10 cellular contexts compared by ENCODE assay signal in the genomic region with DNA sequence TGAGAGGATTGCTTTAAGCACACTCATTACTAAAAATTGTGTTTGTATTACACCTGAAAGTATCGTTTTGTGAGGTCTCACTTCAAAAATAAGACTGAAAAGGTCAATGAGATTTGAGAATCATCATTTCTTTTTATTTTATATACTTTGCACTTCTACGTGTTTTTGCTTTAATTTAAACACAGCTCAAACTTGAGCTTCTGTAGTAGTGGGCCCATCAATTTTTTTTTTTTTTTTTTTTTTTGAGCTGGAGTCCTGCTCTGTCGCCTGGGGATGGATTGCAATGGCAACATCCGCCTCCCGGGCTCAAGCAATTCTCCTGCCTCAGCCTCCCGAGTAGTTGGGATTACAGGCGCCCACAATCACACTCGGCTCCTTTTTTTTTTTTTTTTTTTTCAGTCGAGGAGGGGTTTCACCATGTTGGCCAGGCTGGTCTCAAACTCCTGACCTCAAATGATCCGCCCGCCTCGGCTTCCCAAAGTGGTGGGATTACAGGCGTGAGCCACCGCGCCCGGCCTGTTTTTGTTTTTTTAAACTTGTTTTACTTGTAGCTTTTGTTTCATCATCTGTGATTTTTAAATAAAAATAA. TPM values are rescaled to one million over a fixed set of nuclear protein-coding genes. Genes with fewer than 3 reads are reported as not detected.
A peak's percentile ranks its signal among the peaks of the same experiment; 100 is the strongest.
DNase-seq lines count a peak whose midpoint lies in the region; ATAC-seq and TF ChIP-seq lines count a peak whose summit lies in the region.
"Had no signal": no experiment of that assay in that cellular context is flagged by ENCODE, and none has a peak within 500 bp of the region (broad histone marks: within the 10 kb centered on the region; RNA-seq: fewer than 3 reads in every experiment).

No MANE protein-coding gene starts in this region.

- in situ Hi-C loops in gastrocnemius medialis (cut with MboI; ENCODE audit: low sequenced_read_pairs in 4 of 4) = loop anchor here in 3 of 4 donors (10.0 to 25.0 kb wide), 3 partner anchors 185 to 573 kb away; partner anchors contain the start of gene TET2 (in 2 of the 3)

- H3K36me3 ChIP-seq in A673 (ENCODE audit: insufficient read depth, low read length, poor library complexity, severe bottlenecking) (no peaks in the 10 kb centered on the region), gastrocnemius medialis (no peaks in the 10 kb centered on the region), tibial nerve (no peaks in the 10 kb centered on the region)

- H3K27ac Mint-ChIP-seq in T-helper 17 cell = peak overlapping the region; percentile 96
- H3K27ac Mint-ChIP-seq in glutamatergic neuron (ENCODE audit: unreplicated experiment) = no peak overlapping the region
- H3K27ac Mint-ChIP-seq in CD14-positive monocyte = no peak overlapping the region

- 73 to 81% methylated on average over 16 of the region's 16 CpGs for WGBS in tibial nerve, 2 donors

- DNase-seq in A673 (ENCODE audit: low spot score) (peak; percentile 13), GM12864 (ENCODE audit: low read depth) (no peak), T-helper 17 cell (no peak), glutamatergic neuron (no peak), gastrocnemius medialis (no peak), NCI-H1930 (lab: John Stamatoyannopoulos, UW) (no peak), tibial nerve (ENCODE audit: low spot score in 2 of 2) (no peak), CD14-positive monocyte (ENCODE audit: low spot score) (no peak)
- DNase-seq: activated CD4-positive, alpha-beta T cell treated with anti-CD3 and anti-CD28 coated beads for 48 hours; NCI-H524 treated with DMSO at 0.1 percent for 48 hours had no signal

- POLR2A ChIA-PET in A673 (lab: Charles Lee; ENCODE audit: low non-redundant PET) = interaction anchor here (0.6 kb wide), 1 partner anchor 204 kb away, joined by 4 read pairs; no protein-coding TSS in a partner anchor

- H3K27me3 Mint-ChIP-seq in T-helper 17 cell (no peaks in the 10 kb centered on the region), glutamatergic neuron (ENCODE audit: unreplicated experiment) (no peaks in the 10 kb centered on the region), CD14-positive monocyte (ENCODE audit: low read depth in 3 of 3) (no peaks in the 10 kb centered on the region)

- TF ChIP-seq EP300 in tibial nerve (IDR thresholded peaks at IDR 0.05) = no peak

- CTCF ChIA-PET in A673 (lab: Charles Lee) = interaction anchor here (0.6 kb wide), 1 partner anchor 8 kb away, joined by 7 read pairs; no protein-coding TSS in a partner anchor

- no peak for ATAC-seq in T-helper 17 cell
- ATAC-seq in gastrocnemius medialis = no peak

- H3K4me1 ChIP-seq in A673 (ENCODE audit: insufficient read depth, low read length, poor library complexity, severe bottlenecking) = peaks cover 31% of the 10 kb centered on the region
- H3K4me1 ChIP-seq in gastrocnemius medialis = peaks cover 29 to 43% of the 10 kb centered on the region in 2 donors
- H3K4me1 ChIP-seq in tibial nerve = peaks cover 0 to 28% (median 12%) of the 10 kb centered on the region in 4 donors

- peak overlapping the region; percentile 29 for H3K27ac ChIP-seq in A673 (ENCODE audit: low read depth, low read length, poor library complexity, severe bottlenecking)
- H3K27ac ChIP-seq in gastrocnemius medialis = no peak overlapping the region
- H3K27ac ChIP-seq in tibial nerve = no peak overlapping the region

- no peaks in the 10 kb centered on the region for H3K9me3 ChIP-seq in A673 (ENCODE audit: low read depth, low read length, poor library complexity, severe bottlenecking)
- no peaks in the 10 kb centered on the region for H3K9me3 ChIP-seq in T-helper 17 cell (ENCODE audit: control insufficient read depth, low read length, poor library complexity, severe bottlenecking)
- no peaks in the 10 kb centered on the region for H3K9me3 ChIP-seq in gastrocnemius medialis
- no peaks in the 10 kb centered on the region for H3K9me3 ChIP-seq in tibial nerve

- H3K4me3 ChIP-seq in A673 (ENCODE audit: low read depth, low read length, poor library complexity, severe bottlenecking) (peak overlapping the region; percentile 75), GM12864 (ENCODE audit: low read depth, low read length) (peak overlapping the region; percentile 91; the same call in 1 of the 2 replicates), gastrocnemius medialis (peak overlapping the region in 1 of 4 donors; percentile 98), tibial nerve (no peak overlapping the region)

- H3K9me3 Mint-ChIP-seq in glutamatergic neuron (ENCODE audit: unreplicated experiment) (peaks cover 2% of the 10 kb centered on the region), CD14-positive monocyte (no peaks in the 10 kb centered on the region)

- H3K27me3 ChIP-seq in A673 (replicated peaks; ENCODE audit: insufficient read depth, low read depth, low read length, poor library complexity) = no peaks in the 10 kb centered on the region
- no peaks in the 10 kb centered on the region for H3K27me3 ChIP-seq in gastrocnemius medialis
- no peaks in the 10 kb centered on the region for H3K27me3 ChIP-seq in tibial nerve

- no TSS peak for BruUV-seq in A673 (replicated peaks; lab: Mats Ljungman, UMichigan)

- TF ChIP-seq POLR2A in gastrocnemius medialis (IDR thresholded peaks at IDR 0.05) (no peak), tibial nerve (IDR thresholded peaks at IDR 0.05) (no peak)

- H3K4me3 Mint-ChIP-seq in T-helper 17 cell = peak overlapping the region; percentile 99
- H3K4me3 Mint-ChIP-seq in glutamatergic neuron (ENCODE audit: unreplicated experiment) = peak overlapping the region; percentile 90
- H3K4me3 Mint-ChIP-seq in CD14-positive monocyte = no peak overlapping the region

- TF ChIP-seq CTCF in A673 (conservative IDR thresholded peaks at IDR 0.05; ENCODE audit: low read depth, low read length) (no peak), GM12864 (IDR thresholded peaks at IDR 0.05; ENCODE audit: low read depth, low read length, missing control alignments) (no peak), glutamatergic neuron (IDR thresholded peaks at IDR 0.05; ENCODE audit: partially characterized antibody, unreplicated experiment) (no peak), gastrocnemius medialis (IDR thresholded peaks at IDR 0.05 in 4 of 5, conservative IDR thresholded peaks at IDR 0.05 in 1 of 5) (no peak), tibial nerve (IDR thresholded peaks at IDR 0.05) (no peak), CD14-positive monocyte (IDR thresholded peaks at IDR 0.05) (no peak)

- H3K36me3 Mint-ChIP-seq in T-helper 17 cell (ENCODE audit: low read depth) (peaks cover 3% of the 10 kb centered on the region), glutamatergic neuron (ENCODE audit: unreplicated experiment) (no peaks in the 10 kb centered on the region), CD14-positive monocyte (no peaks in the 10 kb centered on the region)

- H3K4me1 Mint-ChIP-seq in T-helper 17 cell = peaks cover 28% of the 10 kb centered on the region
- peaks cover 17% of the 10 kb centered on the region for H3K4me1 Mint-ChIP-seq in glutamatergic neuron (ENCODE audit: low read depth, unreplicated experiment)
- H3K4me1 Mint-ChIP-seq in CD14-positive monocyte = peaks cover 30% of the 10 kb centered on the region

- intact Hi-C loops in A673 (cut with micrococcal nuclease; ENCODE audit: unreplicated experiment) = loop anchor here (5.0 to 10.0 kb wide), 2 partner anchors 485 to 1713 kb away; no protein-coding TSS in a partner anchor
- intact Hi-C loops in gastrocnemius medialis (cut with DNase I; ENCODE audit: low total_unique reads) = no loop called here
- intact Hi-C loops in CD14-positive monocyte (cut with micrococcal nuclease) = no loop called here

RNA-seq across cellular contexts. Expression of gene GSTCD, which starts 1.5 kb away (rescaled TPM):
- total RNA-seq in A673 (2021) (25.0 and 29.0 TPM in 2 replicates), T-helper 17 cell (1 to 10 TPM; 5.1 to 5.7 TPM), glutamatergic neuron (ENCODE audit: unreplicated experiment) (13.9 TPM), gastrocnemius medialis (10 to 100 TPM in 1 of 4 donors, 1 to 10 TPM in 3; 1.8 to 15.0 (median 5.6) TPM), tibial nerve (10 to 100 TPM; 11.6 to 23.4 (median 13.7) TPM)
- polyA plus RNA-seq in CD14-positive monocyte = 1 to 10 TPM in 1 of 2 donors, under 1 TPM in 1; 0.93 to 1.5 TPM

RNA-seq across cellular contexts. Expression of gene INTS12, which starts 1.6 kb away (rescaled TPM):
- total RNA-seq in A673 (2021) (28.3 and 30.2 TPM in 2 replicates), T-helper 17 cell (10 to 100 TPM; 16.7 to 20.2 TPM), glutamatergic neuron (ENCODE audit: unreplicated experiment) (23.5 TPM), gastrocnemius medialis (10 to 100 TPM; 16.7 to 27.3 (median 24.4) TPM), tibial nerve (10 to 100 TPM; 15.7 to 29.5 (median 24.9) TPM)
- 10 to 100 TPM; 18.1 to 22.9 TPM for polyA plus RNA-seq in CD14-positive monocyte

Comparison
In these comparisons a context has a peak if more than half of its experiments do, and no peak if none do; other contexts are left out.
1. H3K4me3 ChIP-seq: peak in A673 (single experiment) and GM12864 (single experiment); none in tibial nerve (0 of 4).
2. H3K4me3 Mint-ChIP-seq: peak in T-helper 17 cell (single experiment) and glutamatergic neuron (single experiment); none in CD14-positive monocyte (0 of 2).